ENCODE assay signal across 10 cellular contexts in the genomic region with DNA sequence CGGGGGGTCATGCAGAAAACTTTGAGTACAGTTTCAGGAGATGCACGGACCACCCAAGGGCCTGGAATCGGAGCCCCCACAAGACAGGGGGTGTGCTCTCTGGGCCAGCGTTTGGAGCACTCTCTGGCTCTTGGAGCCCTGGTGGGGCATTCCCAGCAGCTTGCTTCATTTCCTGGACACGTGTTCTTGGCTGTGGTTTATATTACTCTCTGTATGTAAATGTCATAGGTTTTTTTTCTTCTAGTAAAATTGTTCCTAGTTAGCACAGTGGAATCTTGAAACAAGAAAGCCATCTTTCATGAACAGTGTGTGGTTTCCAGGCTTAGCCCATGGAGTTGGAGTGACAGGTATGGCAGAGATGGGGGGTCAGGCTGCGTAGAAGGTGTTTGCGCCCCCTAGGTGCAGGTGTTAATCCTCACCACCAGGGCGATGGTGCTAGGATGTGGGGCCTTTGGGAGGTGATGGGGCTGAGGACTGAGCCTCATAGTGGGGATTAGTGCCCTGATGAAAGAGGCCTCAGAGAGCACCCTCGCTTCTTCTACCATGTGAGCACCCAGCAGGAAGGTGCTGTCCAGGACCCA.
DNase-seq lines count a peak whose midpoint lies in the region; ATAC-seq and TF ChIP-seq lines count a peak whose summit lies in the region.
"Had no signal": no experiment of that assay in that cellular context is flagged by ENCODE, and none has a peak within 500 bp of the region (broad histone marks: within the 10 kb centered on the region; RNA-seq: fewer than 3 reads in every experiment).

No MANE protein-coding gene starts in this region.

- H3K27me3 ChIP-seq in adrenal gland, result no peaks in the 10 kb centered on the region

- H3K9me3 ChIP-seq in adrenal gland (replicated peaks in 1 of 3), result no peaks in the 10 kb centered on the region

- no peaks in the 10 kb centered on the region for H3K36me3 ChIP-seq in adrenal gland (replicated peaks in 1 of 2)

- DNase-seq in AG08395 (ENCODE audit: low spot score), result peak; percentile 89
- peak; percentile 45 for DNase-seq in GM12865 (ENCODE audit: low read depth)
- DNase-seq in SK-MEL-5 (ENCODE audit: low read depth, low spot score), result peak; percentile 30
- peak; percentile 50 for DNase-seq in foreskin melanocyte
- no peak for DNase-seq in GDM1 (lab: John Stamatoyannopoulos, UW)
- no peak for DNase-seq in NCI-H1417 treated with DMSO at 0.1 percent for 48 hours (lab: John Stamatoyannopoulos, UW)
- no peak for DNase-seq in adrenal gland
- DNase-seq: NCI-H1105 had no signal

- TF ChIP-seq POLR2A in adrenal gland (IDR thresholded peaks at IDR 0.05), result no peak

- no peak overlapping the region for H3K4me3 ChIP-seq in GM12865 (ENCODE audit: low read depth, low read length)
- H3K4me3 ChIP-seq in adrenal gland, result no peak overlapping the region
- H3K4me3 ChIP-seq: lung had no signal

- TF ChIP-seq CTCF in GM12865 (IDR thresholded peaks at IDR 0.05; ENCODE audit: insufficient read depth, low read depth, low read length, missing control alignments), result peak; percentile 47
- no peak for TF ChIP-seq CTCF in adrenal gland (IDR thresholded peaks at IDR 0.05)

- no peak overlapping the region for H3K27ac ChIP-seq in adrenal gland

- no peaks in the 10 kb centered on the region for H3K4me1 ChIP-seq in adrenal gland (replicated peaks in 1 of 2)

- WGBS in adrenal gland, 4 donors, result 49 to 54% (median 51%) methylated on average over 7 to 9 of the region's 9 CpGs

- no peak for ATAC-seq in GM19463 (IDR thresholded peaks at IDR 0.05; ENCODE audit: unreplicated experiment)

- intact Hi-C loops in adrenal gland (cut with DNase I), result no loop called here

- in situ Hi-C loops in SK-MEL-5 (cut with HindIII; ENCODE audit: low pct_unique_long_range_greater_than_20kb, low sequenced_read_pairs), result no loop called here

Comparison
In these comparisons a context has a peak if more than half of its experiments do, and no peak if none do; other contexts are left out.
1. DNase-seq: peak in AG08395 (single experiment), GM12865 (single experiment), SK-MEL-5 (single experiment) and foreskin melanocyte (single experiment); none in GDM1 (single experiment), NCI-H1417 treated with DMSO at 0.1 percent for 48 hours (single experiment) and adrenal gland (0 of 7).